In the genomic region with DNA sequence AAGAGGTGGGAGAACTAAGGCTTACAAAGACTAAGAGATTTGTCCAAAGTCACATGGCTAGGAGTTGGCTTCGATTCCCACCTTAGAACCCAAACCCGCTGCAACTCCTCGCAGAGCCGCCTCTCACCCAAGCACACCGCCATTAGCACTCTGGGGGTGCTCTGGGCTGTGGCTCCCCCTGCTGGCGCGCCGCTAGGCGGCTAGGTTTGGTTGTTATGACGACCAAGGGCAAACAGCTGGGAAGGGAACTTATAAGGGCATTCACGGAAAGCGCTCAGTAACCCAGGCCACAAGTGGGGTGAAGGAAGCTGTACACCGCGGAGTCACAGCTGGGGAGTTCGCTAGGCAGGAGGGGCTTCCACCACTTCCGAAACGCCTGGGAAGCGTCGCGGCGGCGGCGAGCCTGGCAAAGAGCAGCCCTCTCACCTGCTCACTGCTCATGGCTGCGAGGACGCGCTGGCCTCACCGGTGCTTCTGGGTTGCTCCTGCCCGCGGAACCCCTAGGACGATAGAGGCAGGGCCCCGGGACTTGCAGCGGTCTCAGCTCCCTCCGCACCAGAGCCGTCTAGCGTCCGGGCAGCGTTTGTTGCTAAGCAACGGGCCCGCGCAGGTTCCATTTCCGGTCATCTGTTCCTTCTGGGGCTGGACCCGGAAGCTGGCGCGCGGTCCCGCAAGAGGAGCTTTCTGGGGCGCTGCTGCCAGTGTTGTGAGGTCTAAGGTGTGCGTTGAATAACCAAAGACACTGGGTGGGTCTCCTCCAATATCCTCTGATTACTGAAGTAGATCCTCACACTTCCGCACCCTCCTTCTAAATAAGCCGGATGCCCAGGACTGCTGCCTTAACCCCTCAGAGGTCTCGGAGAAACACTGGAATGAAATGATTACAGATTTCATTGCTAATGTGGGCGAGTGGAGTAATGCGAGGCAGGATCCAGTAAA, we compare ENCODE assay signal across 8 cellular contexts. TPM values are rescaled to one million over a fixed set of nuclear protein-coding genes. Genes with fewer than 3 reads are reported as not detected.
DNase-seq lines count a peak whose midpoint lies in the region; ATAC-seq and TF ChIP-seq lines count a peak whose summit lies in the region.

A gene (minus strand): TSS at position 567 of the 939 bp plus-strand sequence. CDS start 126 bp downstream, at position 441.

- H3K27me3 Mint-ChIP-seq in activated T-helper 2 cell treated with anti-CD3 and anti-CD28 coated beads, Interferon-gamma antibody, Interleukin-2, Interleukin-4, amounts not matched to agents 10 μg/mL and 5 μg/mL and 100 μg/mL, durations not matched to agents 14 hours and 24 hours and 36 hours (ENCODE audit: low read depth) = peaks cover 15% of the 10 kb centered on the region
- no peaks in the 10 kb centered on the region for H3K27me3 Mint-ChIP-seq in natural killer cell (ENCODE audit: low read depth in 2 of 2)

- peak within 1 kb of the TSS; percentile 69 for H3K27ac Mint-ChIP-seq in activated T-helper 2 cell treated with anti-CD3 and anti-CD28 coated beads, Interferon-gamma antibody, Interleukin-2, Interleukin-4, amounts not matched to agents 10 μg/mL and 5 μg/mL and 100 μg/mL, durations not matched to agents 14 hours and 24 hours and 36 hours
- peak within 1 kb of the TSS; percentile 70 to 87 for H3K27ac Mint-ChIP-seq in natural killer cell

- H3K9me3 Mint-ChIP-seq in activated T-helper 2 cell treated with anti-CD3 and anti-CD28 coated beads, Interferon-gamma antibody, Interleukin-2, Interleukin-4, amounts not matched to agents 10 μg/mL and 5 μg/mL and 100 μg/mL, durations not matched to agents 14 hours and 24 hours and 36 hours = no peaks in the 10 kb centered on the region
- no peaks in the 10 kb centered on the region for H3K9me3 Mint-ChIP-seq in natural killer cell

- intact Hi-C loops in activated T-helper 2 cell treated with anti-CD3 and anti-CD28 coated beads, Interferon-gamma antibody, Interleukin-2, Interleukin-4, amounts not matched to agents 10 μg/mL and 5 μg/mL and 100 μg/mL, durations not matched to agents 14 hours and 24 hours and 36 hours (cut with micrococcal nuclease) = loop anchor here (2.0 to 10.0 kb wide), 6 partner anchors 408 to 1604 kb away; no protein-coding TSS in a partner anchor
- intact Hi-C loops in natural killer cell (cut with micrococcal nuclease) = loop anchor here (5.0 to 10.0 kb wide), 4 partner anchors 406 to 661 kb away; no protein-coding TSS in a partner anchor

- TF ChIP-seq CTCF in LNCAP (IDR thresholded peaks at IDR 0.05) (peak; percentile 59), fibroblast of pulmonary artery (IDR thresholded peaks at IDR 0.05; ENCODE audit: low read length, missing control alignments) (no peak), natural killer cell (IDR thresholded peaks at IDR 0.05) (peak; percentile 76)

- H3K4me1 Mint-ChIP-seq in activated T-helper 2 cell treated with anti-CD3 and anti-CD28 coated beads, Interferon-gamma antibody, Interleukin-2, Interleukin-4, amounts not matched to agents 10 μg/mL and 5 μg/mL and 100 μg/mL, durations not matched to agents 14 hours and 24 hours and 36 hours (ENCODE audit: low read depth) = peaks cover 3% of the 10 kb centered on the region
- peaks cover 11 to 16% of the 10 kb centered on the region in 2 donors for H3K4me1 Mint-ChIP-seq in natural killer cell

- peak; percentile 87 for DNase-seq in EL
- DNase-seq in GOT3 (lab: John Stamatoyannopoulos, UW) = peak; percentile 62
- peak; percentile 85 for DNase-seq in RPMI7951 (ENCODE audit: low read depth)
- peak; percentile 89 for DNase-seq in activated T-helper 2 cell treated with anti-CD3 and anti-CD28 coated beads, Interferon-gamma antibody, Interleukin-2, Interleukin-4, amounts not matched to agents 10 μg/mL and 5 μg/mL and 100 μg/mL, durations not matched to agents 14 hours and 24 hours and 36 hours (ENCODE audit: low spot score)
- peak; percentile 88 for DNase-seq in fibroblast of pulmonary artery (ENCODE audit: low read depth)
- DNase-seq in natural killer cell = peak; percentile 87
- DNase-seq in stimulated activated naive CD4-positive, alpha-beta T cell (lab: John Stamatoyannopoulos, UW) = peak; percentile 86 to 93 (median 90)

- H3K36me3 Mint-ChIP-seq in activated T-helper 2 cell treated with anti-CD3 and anti-CD28 coated beads, Interferon-gamma antibody, Interleukin-2, Interleukin-4, amounts not matched to agents 10 μg/mL and 5 μg/mL and 100 μg/mL, durations not matched to agents 14 hours and 24 hours and 36 hours (ENCODE audit: low read depth) = no peaks in the 10 kb centered on the region
- H3K36me3 Mint-ChIP-seq in natural killer cell = no peaks in the 10 kb centered on the region

- peak within 1 kb of the TSS; percentile 85 for H3K4me3 Mint-ChIP-seq in activated T-helper 2 cell treated with anti-CD3 and anti-CD28 coated beads, Interferon-gamma antibody, Interleukin-2, Interleukin-4, amounts not matched to agents 10 μg/mL and 5 μg/mL and 100 μg/mL, durations not matched to agents 14 hours and 24 hours and 36 hours (ENCODE audit: low read depth)
- H3K4me3 Mint-ChIP-seq in natural killer cell = peak within 1 kb of the TSS; percentile 89

- peak; percentile 87 to 96 (median 92) for ATAC-seq in natural killer cell

- peak within 1 kb of the TSS; percentile 87 for H3K4me3 ChIP-seq in fibroblast of pulmonary artery (replicated peaks; ENCODE audit: low read depth, low read length)

RNA-seq across cellular contexts. Expression of the gene that starts here (rescaled TPM):
- total RNA-seq in RPMI7951 (2014; rRNA removed; shearing (Covaris generic)) = 0.78 and 1.3 TPM in 2 replicates
- total RNA-seq in activated T-helper 2 cell treated with anti-CD3 and anti-CD28 coated beads, Interferon-gamma antibody, Interleukin-2, Interleukin-4, amounts not matched to agents 10 μg/mL and 5 μg/mL and 100 μg/mL, durations not matched to agents 14 hours and 24 hours and 36 hours = not detected in 2 replicates
- total RNA-seq in natural killer cell = under 1 TPM in 2 of 3 donors, not detected in 1; 0.07 to 0.20 TPM

Comparison
In these comparisons a context has a peak if more than half of its experiments do, and no peak if none do; other contexts are left out.
1. Peak in every context shown above with its lines: DNase-seq, ATAC-seq and H3K4me3 ChIP-seq.
2. Peak in DNase-seq in activated T-helper 2 cell treated with anti-CD3 and anti-CD28 coated beads, Interferon-gamma antibody, Interleukin-2, Interleukin-4, amounts not matched to agents 10 μg/mL and 5 μg/mL and 100 μg/mL, durations not matched to agents 14 hours and 24 hours and 36 hours; RNA of the gene not detected or under 1 TPM.
3. Peak in DNase-seq and ATAC-seq in natural killer cell; RNA of the gene not detected or under 1 TPM.